Comparison of ENCODE assay signal across 1 cellular context in the genomic region with DNA sequence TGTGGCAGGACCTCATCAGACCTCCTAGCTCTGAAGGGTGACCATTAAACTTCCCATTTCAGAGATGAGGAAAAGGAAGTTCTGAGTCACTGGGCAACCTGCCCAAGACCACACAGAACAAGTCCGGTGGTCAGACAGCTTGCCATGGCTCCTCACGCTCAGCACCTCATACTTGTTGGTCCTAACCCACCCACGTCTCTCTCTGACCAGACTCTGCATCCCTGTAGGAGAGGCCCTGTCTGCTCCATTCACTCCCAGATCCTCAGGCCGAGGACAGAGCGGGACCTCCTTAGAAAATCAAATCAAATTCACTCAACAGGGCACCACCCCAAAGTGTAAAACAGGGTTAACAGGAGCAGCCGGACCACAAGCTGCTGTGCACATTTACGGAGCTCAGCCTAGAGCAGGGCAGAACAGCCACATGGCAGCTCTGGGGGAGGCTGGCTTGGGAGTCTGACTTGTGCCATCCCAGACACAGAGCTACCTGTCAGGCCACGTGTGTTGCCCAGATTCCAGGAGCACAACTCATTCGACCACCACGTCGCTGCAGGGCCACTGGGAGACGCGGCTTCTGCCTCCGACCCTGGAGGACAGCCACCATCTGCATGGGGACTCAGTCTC.
TF ChIP-seq lines count a peak whose summit lies in the region.

No MANE protein-coding gene starts in this region.

TF ChIP-seq in GM12878, 131 proteins besides CTCF, POLR2A, EP300 and RAD21:
- TF ChIP-seq, protein P1, sequence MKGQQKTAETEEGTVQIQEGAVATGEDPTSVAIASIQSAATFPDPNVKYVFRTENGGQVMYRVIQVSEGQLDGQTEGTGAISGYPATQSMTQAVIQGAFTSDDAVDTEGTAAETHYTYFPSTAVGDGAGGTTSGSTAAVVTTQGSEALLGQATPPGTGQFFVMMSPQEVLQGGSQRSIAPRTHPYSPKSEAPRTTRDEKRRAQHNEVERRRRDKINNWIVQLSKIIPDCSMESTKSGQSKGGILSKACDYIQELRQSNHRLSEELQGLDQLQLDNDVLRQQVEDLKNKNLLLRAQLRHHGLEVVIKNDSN (IDR thresholded peaks at IDR 0.05; ENCODE audit: borderline replicate concordance, extremely low read length, insufficient read depth, low read depth, low read length): no peak
- TF ChIP-seq IKZF2 (IDR thresholded peaks at IDR 0.05) (0 out of 4 replicates have a peak, but pooled peaks have one; percentile 19 to 22), IRF4 (IDR thresholded peaks at IDR 0.05; ENCODE audit: low read depth, low read length) (0 out of 2 replicates have a peak, but pooled peaks have one; percentile 24), GATAD2B (conservative IDR thresholded peaks at IDR 0.05; ENCODE audit: low read depth) (no peak), RUNX3 (IDR thresholded peaks at IDR 0.05; ENCODE audit: low read length) (peak; percentile 49)
